ENCODE assay signal across 19 cellular contexts in the genomic region with DNA sequence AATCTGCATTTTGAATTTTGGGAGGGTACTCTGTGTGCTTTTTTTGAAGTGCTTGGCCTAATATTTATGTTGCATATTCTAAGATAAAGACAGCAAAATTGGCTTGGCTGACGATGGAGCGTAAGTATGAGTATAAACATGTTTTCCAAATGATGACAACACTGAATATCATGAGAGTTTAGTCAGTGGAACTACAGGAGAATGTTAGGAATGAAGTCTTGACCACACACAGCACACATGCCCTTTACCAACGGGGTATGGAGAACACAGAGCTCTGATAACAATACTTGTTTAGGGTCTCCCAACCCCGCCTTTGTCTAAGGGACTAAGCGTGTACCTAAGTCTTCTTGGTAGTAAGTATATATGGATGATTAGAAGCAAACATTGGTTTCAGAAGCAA.
DNase-seq lines count a peak whose midpoint lies in the region; ATAC-seq and TF ChIP-seq lines count a peak whose summit lies in the region.
"Had no signal": no experiment of that assay in that cellular context is flagged by ENCODE, and none has a peak within 500 bp of the region (broad histone marks: within the 10 kb centered on the region; RNA-seq: fewer than 3 reads in every experiment).

No MANE protein-coding gene starts in this region.

- H3K27me3 ChIP-seq in trophoblast cell (ENCODE audit: insufficient read depth, low read length) (no peaks in the 10 kb centered on the region), stomach (no peaks in the 10 kb centered on the region)

- no peak for TF ChIP-seq EP300 in stomach (IDR thresholded peaks at IDR 0.05)

- H3K27ac ChIP-seq in trophoblast cell (ENCODE audit: low read depth, low read length): no peak overlapping the region
- no peak overlapping the region for H3K27ac ChIP-seq in stomach
- H3K27ac ChIP-seq: thoracic aorta had no signal

- no peak overlapping the region for H2BK5ac ChIP-seq in trophoblast cell (ENCODE audit: low read depth, low read length, poor library complexity)

- H3K36me3 ChIP-seq in trophoblast cell (ENCODE audit: control insufficient read depth in 1 of 2, insufficient read depth in 2 of 2, low read length in 2 of 2) (no peaks in the 10 kb centered on the region), stomach (no peaks in the 10 kb centered on the region)
- H3K36me3 ChIP-seq: thoracic aorta had no signal

- no peak overlapping the region for H4K91ac ChIP-seq in trophoblast cell (ENCODE audit: low read depth, low read length)

- H3K9me3 ChIP-seq in trophoblast cell (ENCODE audit: insufficient read depth, low read depth, low read length): no peaks in the 10 kb centered on the region
- H3K9me3 ChIP-seq in stomach: no peaks in the 10 kb centered on the region
- H3K9me3 ChIP-seq: thoracic aorta had no signal

- H3K23ac ChIP-seq in trophoblast cell (ENCODE audit: low read length): no peak overlapping the region

- H2AK5ac ChIP-seq in trophoblast cell (ENCODE audit: low read length): no peak overlapping the region

- no peak overlapping the region for H4K8ac ChIP-seq in trophoblast cell (ENCODE audit: low read depth, low read length)

- no peak overlapping the region for H3K9ac ChIP-seq in trophoblast cell (ENCODE audit: low read length)

- intact Hi-C loops in stomach (cut with DNase I; ENCODE audit: low total_unique reads): no loop called here

- no peak overlapping the region for H2AFZ ChIP-seq in trophoblast cell (ENCODE audit: insufficient read depth, low read length, poor library complexity)

- no peak overlapping the region for H3K18ac ChIP-seq in trophoblast cell (ENCODE audit: low read length)

- H3K4me2 ChIP-seq in trophoblast cell (ENCODE audit: low read length): no peak overlapping the region

- H3K4me3 ChIP-seq in trophoblast cell (ENCODE audit: low read depth, low read length): no peak overlapping the region
- no peak overlapping the region for H3K4me3 ChIP-seq in stomach
- H3K4me3 ChIP-seq: thoracic aorta had no signal

- no peak overlapping the region for H3K4ac ChIP-seq in trophoblast cell (ENCODE audit: low read depth, low read length)

- H4K12ac ChIP-seq in trophoblast cell (ENCODE audit: low read depth, low read length): no peak overlapping the region

- peaks cover 1% of the 10 kb centered on the region for H3K79me1 ChIP-seq in trophoblast cell (ENCODE audit: low read length)

- ATAC-seq in GM19467 (IDR thresholded peaks at IDR 0.05; ENCODE audit: unreplicated experiment): no peak
- ATAC-seq: left ventricle myocardium superior had no signal

- no peak overlapping the region for H3K14ac ChIP-seq in trophoblast cell (ENCODE audit: low read length)

- peaks cover 0 to 4% of the 10 kb centered on the region in 2 experiments for H3K4me1 ChIP-seq in trophoblast cell (ENCODE audit: control insufficient read depth in 1 of 2, insufficient read depth in 2 of 2, low read length in 2 of 2)
- H3K4me1 ChIP-seq in stomach: peaks cover 0 to 8% (median 3%) of the 10 kb centered on the region in 4 donors

- no peak overlapping the region for H2BK120ac ChIP-seq in trophoblast cell (ENCODE audit: insufficient read depth, low read length, poor library complexity)

- no peaks in the 10 kb centered on the region for H3K79me2 ChIP-seq in trophoblast cell (ENCODE audit: control insufficient read depth, insufficient read depth, low read length, poor library complexity)

- DNase-seq in ELR (ENCODE audit: low read depth): peak; percentile 67
- DNase-seq in amniotic epithelial cell (ENCODE audit: low read depth): peak; percentile 93
- peak; percentile 82 for DNase-seq in fibroblast of peridontal ligament (ENCODE audit: extremely low read depth)
- DNase-seq in trophoblast cell: peak; percentile 11 to 66
- no peak for DNase-seq in stomach
- no peak for DNase-seq in NCI-H128 (lab: John Stamatoyannopoulos, UW; ENCODE audit: unreplicated experiment)
- DNase-seq in stimulated activated CD4-positive, alpha-beta T cell treated with anti-CD3 and anti-CD28 coated beads, Interleukin-1b, Interleukin-23, amount 100 ng/mL, for 48 hours: no peak
- DNase-seq: activated CD4-positive, CD25-positive, alpha-beta regulatory T cell treated with anti-CD3 and anti-CD28 coated beads, Interleukin-2, amount 50 U/mL, for 72 hours; activated effector memory CD4-positive, alpha-beta T cell treated with Interleukin-2 at 50 U/mL for 16 hours; amygdala; dermis blood vessel endothelial cell; GF-D8; left ventricle myocardium superior; MV-4-11; NCI-H2081; NCI-H526; small intestine had no signal

- WGBS in trophoblast cell (ENCODE audit: extremely low coverage, insufficient coverage, insufficient read length): no CpG with 5 or more reads among the region's 5 CpGs
- WGBS in stomach, 5 donors: 42 to 64% (median 55%) methylated on average over 5 of the region's 5 CpGs

- H2BK12ac ChIP-seq in trophoblast cell (ENCODE audit: low read length): no peak overlapping the region

- TF ChIP-seq POLR2A in stomach (IDR thresholded peaks at IDR 0.05): no peak

- no peak for TF ChIP-seq CTCF in stomach (IDR thresholded peaks at IDR 0.05)

Comparison
In these comparisons a context has a peak if more than half of its experiments do, and no peak if none do; other contexts are left out.
1. DNase-seq: peak in ELR (single experiment), amniotic epithelial cell (single experiment), fibroblast of peridontal ligament (single experiment) and trophoblast cell (2 of 2); none in stomach (single experiment), NCI-H128 (single experiment) and stimulated activated CD4-positive, alpha-beta T cell treated with anti-CD3 and anti-CD28 coated beads, Interleukin-1b, Interleukin-23, amount 100 ng/mL, for 48 hours (single experiment).